Comparison of ENCODE assay signal across 32 cellular contexts in the genomic region with DNA sequence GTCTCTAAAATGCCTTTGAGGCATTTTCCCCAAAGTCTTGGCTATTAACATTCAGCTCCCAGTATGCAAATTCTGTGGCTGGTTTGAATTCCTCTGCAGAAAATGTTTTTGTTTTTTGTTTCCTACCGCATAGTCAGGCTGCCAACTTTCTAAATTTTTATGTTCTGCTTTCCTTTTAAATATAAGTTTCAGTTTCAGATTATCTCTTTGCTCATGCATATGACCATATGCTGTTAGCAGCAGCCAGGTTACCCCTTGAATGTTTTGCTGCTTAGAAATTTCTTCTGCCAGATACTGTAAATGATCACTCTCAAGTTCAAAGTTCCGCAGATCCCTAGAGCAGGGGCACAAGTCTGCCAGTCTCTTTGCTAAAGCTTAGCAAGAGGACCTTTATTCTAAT.
"Had no signal": no experiment of that assay in that cellular context is flagged by ENCODE, and none has a peak within 500 bp of the region (broad histone marks: within the 10 kb centered on the region; RNA-seq: fewer than 3 reads in every experiment).

No MANE protein-coding gene starts in this region.

- H3K4me1 ChIP-seq: Peyer's patch, SJSA1 had no signal

- H3K27ac ChIP-seq: KMS-11, Peyer's patch, SJSA1 had no signal

- H3K36me3 ChIP-seq: Peyer's patch, SJSA1 had no signal

- H3K9me3 ChIP-seq: Peyer's patch, SJSA1, SK-N-SH had no signal

- H3K4me3 ChIP-seq: Peyer's patch, SJSA1 had no signal

- H3K9ac ChIP-seq: KMS-11, SK-N-SH had no signal

- DNase-seq: Karpas-422, NCI-H1048, NCI-H1092 treated with DMSO at 0.1 percent for 48 hours, NCI-H1105 treated with DMSO at 0.1 percent for 48 hours, NCI-H1417, NCI-H1436, NCI-H146, NCI-H1694, NCI-H187, NCI-H1930, NCI-H2029 treated with DMSO at 0.1 percent for 48 hours, NCI-H2081 treated with DMSO at 0.1 percent for 48 hours, NCI-H2107, NCI-H2171, NCI-H226, NCI-H446 treated with DMSO at 0.1 percent for 48 hours, NCI-H510A, NCI-H524, NCI-H526, NCI-H69, NCI-H748 treated with DMSO at 0.1 percent for 48 hours, NCI-H82, OCI-M1, PC-3, Peyer's patch, Right ventricle myocardium superior, RPMI8226, SHP77 treated with DMSO at 0.1 percent for 48 hours, SK-N-SH, SW 1271 had no signal

- H3K27me3 ChIP-seq: Peyer's patch, SJSA1 had no signal

- ATAC-seq: PC-3 had no signal

- H3K4me2 ChIP-seq: KMS-11, SK-N-SH had no signal
